Comparison of ENCODE assay signal across 14 cellular contexts in genomic region chr10:58775960-58776574, GRCh38.
DNase-seq lines count a peak whose midpoint lies in the region; ATAC-seq, FAIRE-seq and TF ChIP-seq lines count a peak whose summit lies in the region.
"Had no signal": no experiment of that assay in that cellular context is flagged by ENCODE, and none has a peak within 500 bp of the region (broad histone marks: within the 10 kb centered on the region; RNA-seq: fewer than 3 reads in every experiment).

No MANE protein-coding gene starts in this region.

- DNase-seq in 8988T (peak; percentile 11), HPDE6-E6E7 (ENCODE audit: extremely low spot score) (peak; percentile 9), bronchial epithelial cell (ENCODE audit: low read depth) (peak; percentile 84), islet precursor cell (peak; percentile 64), NCI-H446 (lab: John Stamatoyannopoulos, UW) (no peak)
- DNase-seq in activated CD4-positive, alpha-beta memory T cell treated with anti-CD3 and anti-CD28 coated beads, Interleukin-2, amount 10 ng/mL, durations not matched to agents 7 days and 5 days = no peak
- DNase-seq: activated CD4-positive, alpha-beta T cell treated with anti-CD3 and anti-CD28 coated beads for 48 hours; DMS79 treated with DMSO at 0.1 percent for 48 hours; mucosa of descending colon; NCI-H526 treated with DMSO at 0.1 percent for 48 hours; sigmoid colon had no signal

- TF ChIP-seq CTCF in bronchial epithelial cell (IDR thresholded peaks at IDR 0.05; ENCODE audit: insufficient read depth, low read length, severe bottlenecking) = no peak

- H3K4me3 ChIP-seq in bronchial epithelial cell (ENCODE audit: low read depth, low read length) = no peak overlapping the region
- H3K4me3 ChIP-seq: mucosa of descending colon, sigmoid colon, thoracic aorta had no signal

- no peaks in the 10 kb centered on the region for H3K9me3 Mint-ChIP-seq in activated CD4-positive, alpha-beta memory T cell treated with anti-CD3 and anti-CD28 coated beads, Interleukin-2, amount 10 ng/mL, durations not matched to agents 7 days and 5 days

- FAIRE-seq in bronchial epithelial cell (lab: Jason Lieb, UNC) = peak; percentile 94

- no peak overlapping the region for H3K27ac Mint-ChIP-seq in activated CD4-positive, alpha-beta memory T cell treated with anti-CD3 and anti-CD28 coated beads, Interleukin-2, amount 10 ng/mL, durations not matched to agents 7 days and 5 days

- no peaks in the 10 kb centered on the region for H3K36me3 ChIP-seq in bronchial epithelial cell (ENCODE audit: control insufficient read depth, insufficient read depth, low read length)
- H3K36me3 ChIP-seq: sigmoid colon, thoracic aorta had no signal

- ATAC-seq in HG03469 (IDR thresholded peaks at IDR 0.05; ENCODE audit: unreplicated experiment) = no peak
- no peak for ATAC-seq in GM21447 (IDR thresholded peaks at IDR 0.05; ENCODE audit: unreplicated experiment)
- ATAC-seq: mucosa of descending colon had no signal

- POLR2A ChIA-PET in activated CD4-positive, alpha-beta memory T cell treated with anti-CD3 and anti-CD28 coated beads, Interleukin-2, amount 10 ng/mL, durations not matched to agents 7 days and 5 days (lab: Charles Lee) = no interaction called here

- H3K36me3 Mint-ChIP-seq in activated CD4-positive, alpha-beta memory T cell treated with anti-CD3 and anti-CD28 coated beads, Interleukin-2, amount 10 ng/mL, durations not matched to agents 7 days and 5 days (ENCODE audit: low read depth) = no peaks in the 10 kb centered on the region

- no peak overlapping the region for H3K4me3 Mint-ChIP-seq in activated CD4-positive, alpha-beta memory T cell treated with anti-CD3 and anti-CD28 coated beads, Interleukin-2, amount 10 ng/mL, durations not matched to agents 7 days and 5 days

- H3K27me3 Mint-ChIP-seq in activated CD4-positive, alpha-beta memory T cell treated with anti-CD3 and anti-CD28 coated beads, Interleukin-2, amount 10 ng/mL, durations not matched to agents 7 days and 5 days = peaks cover 2% of the 10 kb centered on the region

- CTCF ChIA-PET in activated CD4-positive, alpha-beta memory T cell treated with anti-CD3 and anti-CD28 coated beads, Interleukin-2, amount 10 ng/mL, durations not matched to agents 7 days and 5 days (lab: Charles Lee) = no interaction called here

- no peaks in the 10 kb centered on the region for H3K4me1 Mint-ChIP-seq in activated CD4-positive, alpha-beta memory T cell treated with anti-CD3 and anti-CD28 coated beads, Interleukin-2, amount 10 ng/mL, durations not matched to agents 7 days and 5 days

- no peaks in the 10 kb centered on the region for H3K27me3 ChIP-seq in bronchial epithelial cell (ENCODE audit: control insufficient read depth, insufficient read depth, low read length)
- H3K27me3 ChIP-seq: sigmoid colon had no signal

Comparison
In these comparisons a context has a peak if more than half of its experiments do, and no peak if none do; other contexts are left out.
1. DNase-seq: peak in 8988T (single experiment), HPDE6-E6E7 (single experiment), bronchial epithelial cell (single experiment) and islet precursor cell (single experiment); none in NCI-H446 (0 of 2) and activated CD4-positive, alpha-beta memory T cell treated with anti-CD3 and anti-CD28 coated beads, Interleukin-2, amount 10 ng/mL, durations not matched to agents 7 days and 5 days (single experiment).